In genomic region chr6:6885521-6886088, GRCh38 we compare ENCODE assay signal across 10 cellular contexts.
DNase-seq lines count a peak whose midpoint lies in the region; ATAC-seq and TF ChIP-seq lines count a peak whose summit lies in the region.
"Had no signal": no experiment of that assay in that cellular context is flagged by ENCODE, and none has a peak within 500 bp of the region (broad histone marks: within the 10 kb centered on the region; RNA-seq: fewer than 3 reads in every experiment).

No MANE protein-coding gene starts in this region.

- H3K9me3 ChIP-seq in right atrium auricular region: no peaks in the 10 kb centered on the region
- H3K9me3 ChIP-seq in skeletal muscle tissue (ENCODE audit: control insufficient read depth in 3 of 3, low read length in 3 of 3): no peaks in the 10 kb centered on the region
- H3K9me3 ChIP-seq: MG63 had no signal

- H3K4me1 Mint-ChIP-seq in chondrocyte (ENCODE audit: low read depth): no peaks in the 10 kb centered on the region
- H3K4me1 Mint-ChIP-seq in activated T-cell treated with anti-CD3 and anti-CD28 coated beads, Interleukin-2, amount 50 U/mL, for 4 hours (ENCODE audit: low read depth): no peaks in the 10 kb centered on the region

- H3K27me3 Mint-ChIP-seq in chondrocyte (ENCODE audit: low read depth): no peaks in the 10 kb centered on the region
- no peaks in the 10 kb centered on the region for H3K27me3 Mint-ChIP-seq in activated T-cell treated with anti-CD3 and anti-CD28 coated beads, Interleukin-2, amount 50 U/mL, for 4 hours (ENCODE audit: low read depth)

- ATAC-seq in activated T-cell treated with anti-CD3 and anti-CD28 coated beads, Interleukin-2, amount 50 U/mL, for 4 hours: no peak

- peak overlapping the region; percentile 28 to 76 (median 61) for H3K9ac ChIP-seq in skeletal muscle tissue (ENCODE audit: low read depth in 1 of 3, low read length in 3 of 3)

- H3K9me3 Mint-ChIP-seq in chondrocyte (ENCODE audit: low read depth): no peaks in the 10 kb centered on the region
- no peaks in the 10 kb centered on the region for H3K9me3 Mint-ChIP-seq in activated T-cell treated with anti-CD3 and anti-CD28 coated beads, Interleukin-2, amount 50 U/mL, for 4 hours

- H3K4me3 ChIP-seq in right atrium auricular region (no peak overlapping the region), skeletal muscle tissue (ENCODE audit: low read length in 3 of 3) (peak overlapping the region; percentile 38 to 59 (median 41))
- H3K4me3 ChIP-seq: MG63 had no signal

- H3K4me1 ChIP-seq in right atrium auricular region (peaks cover 0 to 6% of the 10 kb centered on the region in 2 donors), skeletal muscle tissue (ENCODE audit: control insufficient read depth in 3 of 3, insufficient read depth in 3 of 3, low read length in 3 of 3) (peaks cover 3 to 29% (median 13%) of the 10 kb centered on the region in 3 donors)

- H3K4me3 Mint-ChIP-seq in chondrocyte (ENCODE audit: unreplicated experiment): no peak overlapping the region
- no peak overlapping the region for H3K4me3 Mint-ChIP-seq in activated T-cell treated with anti-CD3 and anti-CD28 coated beads, Interleukin-2, amount 50 U/mL, for 4 hours

- no peak overlapping the region for H3K27ac Mint-ChIP-seq in chondrocyte (ENCODE audit: unreplicated experiment)

- peak in 73 of 76 experiments; percentile 34 to 88 (median 69) for DNase-seq in HUDEP-2 (lab: John Stamatoyannopoulos, UW; ENCODE audit: unreplicated experiment in 76 of 76)
- peak; percentile 90 for DNase-seq in SKM-1 (lab: John Stamatoyannopoulos, UW; ENCODE audit: unreplicated experiment)
- peak; percentile 73 for DNase-seq in right atrium auricular region (ENCODE audit: low spot score)
- DNase-seq in NCI-H2171 treated with DMSO at 0.1 percent for 48 hours (lab: John Stamatoyannopoulos, UW): no peak
- DNase-seq in chondrocyte (ENCODE audit: low spot score): no peak
- DNase-seq in activated T-cell treated with anti-CD3 and anti-CD28 coated beads, Interleukin-2, amount 50 U/mL, for 4 hours: no peak
- no peak for DNase-seq in activated naive CD4-positive, alpha-beta T cell (lab: John Stamatoyannopoulos, UW)
- DNase-seq: DND-41, MG63 had no signal

- no peaks in the 10 kb centered on the region for H3K36me3 ChIP-seq in right atrium auricular region
- no peaks in the 10 kb centered on the region for H3K36me3 ChIP-seq in skeletal muscle tissue (ENCODE audit: control insufficient read depth in 3 of 3, insufficient read depth in 3 of 3, low read length in 3 of 3)
- H3K36me3 ChIP-seq: MG63 had no signal

- no peaks in the 10 kb centered on the region for H3K36me3 Mint-ChIP-seq in chondrocyte (ENCODE audit: low read depth)
- no peaks in the 10 kb centered on the region for H3K36me3 Mint-ChIP-seq in activated T-cell treated with anti-CD3 and anti-CD28 coated beads, Interleukin-2, amount 50 U/mL, for 4 hours (ENCODE audit: insufficient read depth)

- TF ChIP-seq CTCF in right atrium auricular region (IDR thresholded peaks at IDR 0.05) (no peak), chondrocyte (IDR thresholded peaks at IDR 0.05) (no peak)

- H3K27me3 ChIP-seq in right atrium auricular region (no peaks in the 10 kb centered on the region), skeletal muscle tissue (ENCODE audit: control insufficient read depth in 3 of 3, insufficient read depth in 3 of 3, low read length in 3 of 3) (no peaks in the 10 kb centered on the region)
- H3K27me3 ChIP-seq: MG63 had no signal

- H3K27ac ChIP-seq in right atrium auricular region: peak overlapping the region; percentile 6 to 40
- peak overlapping the region; percentile 83 for H3K27ac ChIP-seq in skeletal muscle tissue (ENCODE audit: low read depth, low read length)

Comparison
In these comparisons a context has a peak if more than half of its experiments do, and no peak if none do; other contexts are left out.
1. DNase-seq: peak in HUDEP-2 (73 of 76), SKM-1 (single experiment) and right atrium auricular region (single experiment); none in NCI-H2171 treated with DMSO at 0.1 percent for 48 hours (single experiment), chondrocyte (single experiment), activated T-cell treated with anti-CD3 and anti-CD28 coated beads, Interleukin-2, amount 50 U/mL, for 4 hours (single experiment) and activated naive CD4-positive, alpha-beta T cell (0 of 4).
2. H3K4me3 ChIP-seq: peak in skeletal muscle tissue (3 of 3); none in right atrium auricular region (0 of 2).